In genomic region chrX:9164086-9164485, GRCh38 we compare ENCODE assay signal across 2 cellular contexts.
TF ChIP-seq lines count a peak whose summit lies in the region.

No MANE protein-coding gene starts in this region.

TF ChIP-seq in IMR-90, 13 proteins besides CTCF, POLR2A, EP300 and RAD21:
- TF ChIP-seq MAFK (IDR thresholded peaks at IDR 0.05; ENCODE audit: low read depth, low read length) (no peak), MAZ (IDR thresholded peaks at IDR 0.05; ENCODE audit: borderline replicate concordance, low read depth, low read length) (no peak), USF2 (IDR thresholded peaks at IDR 0.05; ENCODE audit: low read depth, low read length) (no peak), ELK1 (IDR thresholded peaks at IDR 0.05; ENCODE audit: borderline replicate concordance, low read depth, low read length) (no peak), SMC3 (IDR thresholded peaks at IDR 0.05; ENCODE audit: low read depth, low read length) (no peak), MXI1 (IDR thresholded peaks at IDR 0.05; ENCODE audit: borderline replicate concordance, low read depth, low read length) (no peak), CEBPB (IDR thresholded peaks at IDR 0.05; ENCODE audit: low read depth, low read length) (no peak)

TF ChIP-seq in SK-N-SH, 30 proteins besides CTCF, POLR2A, EP300 and RAD21:
- TF ChIP-seq USF2 (IDR thresholded peaks at IDR 0.05; ENCODE audit: borderline replicate concordance, low read depth, low read length) = no peak
- TF ChIP-seq GATA2 (CRISPR knock-in tag; IDR thresholded peaks at IDR 0.05) = no peak
- TF ChIP-seq RFX5 (IDR thresholded peaks at IDR 0.05; ENCODE audit: low read length) = no peak
- no peak for TF ChIP-seq RXRA (IDR thresholded peaks at IDR 0.05; ENCODE audit: borderline replicate concordance, low read depth)
TF ChIP-seq in SK-N-SH: peak in this region for 0.
